Comparison of ENCODE assay signal across 20 cellular contexts in the genomic region with DNA sequence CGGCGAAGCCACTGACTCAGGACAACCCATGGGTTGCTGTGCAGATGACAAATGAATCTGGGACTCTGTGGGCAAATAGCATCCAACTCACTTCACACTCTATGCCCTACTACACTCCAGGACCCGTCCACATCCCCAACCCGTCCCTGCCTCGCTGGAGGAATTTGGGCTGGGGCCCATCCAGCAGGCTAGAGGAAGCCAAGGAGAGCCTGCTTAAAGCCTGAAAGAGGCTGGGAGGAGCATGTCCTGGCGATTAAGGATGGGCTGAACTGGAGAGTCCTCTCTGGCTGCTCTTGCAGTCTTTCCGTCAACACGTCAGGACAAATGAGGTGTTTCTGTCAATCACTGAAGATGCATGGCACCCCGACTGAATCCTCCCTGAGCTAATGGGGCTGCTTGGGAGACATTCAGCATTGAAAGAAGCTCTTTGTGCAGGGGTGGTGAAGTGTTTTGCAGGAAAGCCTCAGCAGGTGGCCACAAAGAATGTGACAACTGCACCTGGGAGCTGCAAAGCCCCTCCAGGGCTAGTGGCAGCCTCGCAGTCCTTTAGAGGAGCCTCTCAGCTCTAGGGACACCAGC.
A peak's percentile ranks its signal among the peaks of the same experiment; 100 is the strongest.
DNase-seq lines count a peak whose midpoint lies in the region; ATAC-seq and TF ChIP-seq lines count a peak whose summit lies in the region.
"Had no signal": no experiment of that assay in that cellular context is flagged by ENCODE, and none has a peak within 500 bp of the region (broad histone marks: within the 10 kb centered on the region; RNA-seq: fewer than 3 reads in every experiment).

No MANE protein-coding gene starts in this region.

- H3K36me3 ChIP-seq in GM23338 (ENCODE audit: insufficient read depth) (no peaks in the 10 kb centered on the region), HUES48 (ENCODE audit: control insufficient read depth, insufficient read depth, low read length) (no peaks in the 10 kb centered on the region), esophagus muscularis mucosa (peaks cover 0 to 3% (median 0%) of the 10 kb centered on the region in 4 donors), mesendoderm (ENCODE audit: control insufficient read depth, insufficient read depth, low read length) (no peaks in the 10 kb centered on the region)
- H3K36me3 ChIP-seq: BLaER1 had no signal

- H4K8ac ChIP-seq in mesendoderm (ENCODE audit: low read depth, low read length): no peak overlapping the region

- H3K4me1 Mint-ChIP-seq in GM23338: peaks cover 23% of the 10 kb centered on the region
- H3K4me1 Mint-ChIP-seq: CD4-positive, CD25-positive, alpha-beta regulatory T cell had no signal

- H2AK5ac ChIP-seq in mesendoderm (ENCODE audit: low read length): no peak overlapping the region

- no peaks in the 10 kb centered on the region for H3K9me3 Mint-ChIP-seq in GM23338
- H3K9me3 Mint-ChIP-seq: CD4-positive, CD25-positive, alpha-beta regulatory T cell had no signal

- 70% methylated on average over 10 of the region's 10 CpGs for WGBS in esophagus muscularis mucosa
- WGBS in mesendoderm (ENCODE audit: extremely low coverage, insufficient coverage, low lambda C conversion rate): no CpG with 5 or more reads among the region's 10 CpGs

- H4K5ac ChIP-seq in mesendoderm (ENCODE audit: low read length): no peak overlapping the region

- H3K9ac ChIP-seq in HUES48 (ENCODE audit: low read depth, low read length) (no peak overlapping the region), mesendoderm (ENCODE audit: low read length) (no peak overlapping the region)
- H3K9ac ChIP-seq: BLaER1, SK-N-SH had no signal

- no peak overlapping the region for H3K23ac ChIP-seq in mesendoderm (ENCODE audit: low read length)

- H3K9me3 ChIP-seq in HUES48 (ENCODE audit: control insufficient read depth, insufficient read depth, low read length): no peaks in the 10 kb centered on the region
- no peaks in the 10 kb centered on the region for H3K9me3 ChIP-seq in esophagus muscularis mucosa
- H3K9me3 ChIP-seq: BLaER1, SK-N-SH had no signal

- H2BK15ac ChIP-seq in mesendoderm (replicated peaks; ENCODE audit: low read depth): no peak overlapping the region

- no peak overlapping the region for H3K18ac ChIP-seq in mesendoderm (ENCODE audit: low read length)

- H3K4me1 ChIP-seq in GM23338 (ENCODE audit: insufficient read depth) (peaks cover 8% of the 10 kb centered on the region; the same call in 1 of the 2 replicates), HUES48 (ENCODE audit: control insufficient read depth, insufficient read depth, low read length) (peaks cover 7% of the 10 kb centered on the region; the same call in 1 of the 2 replicates), esophagus muscularis mucosa (no peaks in the 10 kb centered on the region), mesendoderm (ENCODE audit: control insufficient read depth, low read depth, low read length) (peaks cover 7% of the 10 kb centered on the region)

- peak; percentile 39 for DNase-seq in GM23338 (ENCODE audit: low spot score)
- DNase-seq in esophagus muscularis mucosa (ENCODE audit: extremely low spot score): peak; percentile 88
- peak; percentile 64 for DNase-seq in mesendoderm
- DNase-seq in T-helper 9 cell: no peak
- no peak for DNase-seq in NOMO-1 treated with dmso at 0.1 percent for 144 hours (lab: John Stamatoyannopoulos, UW; ENCODE audit: unreplicated experiment)
- DNase-seq in NOMO-1 (lab: John Stamatoyannopoulos, UW; ENCODE audit: unreplicated experiment in 2 of 2): no peak
- DNase-seq in retina: no peak
- DNase-seq: CD4-positive, CD25-positive, alpha-beta regulatory T cell; HCEC 1CT; NCI-H1092 treated with DMSO at 0.1 percent for 48 hours; NCI-H1436; NCI-H187; NCI-H2081 treated with DMSO at 0.1 percent for 48 hours; NCI-H510A; SK-N-SH; SW 1271 had no signal

- intact Hi-C loops in esophagus muscularis mucosa (cut with DNase I): no loop called here

- no peak overlapping the region for H2BK5ac ChIP-seq in mesendoderm (ENCODE audit: low read length)

- H3K79me1 ChIP-seq in mesendoderm (ENCODE audit: low read length): no peaks in the 10 kb centered on the region

- peaks cover 5% of the 10 kb centered on the region for H3K27me3 Mint-ChIP-seq in GM23338 (ENCODE audit: insufficient read depth, low read depth, poor library complexity)

- no peak overlapping the region for H3K56ac ChIP-seq in mesendoderm (ENCODE audit: low read length)

- H2BK120ac ChIP-seq in mesendoderm (ENCODE audit: low read depth, low read length): no peak overlapping the region

- H3K4me2 ChIP-seq in GM23338 (no peak overlapping the region), mesendoderm (ENCODE audit: low read length) (no peak overlapping the region)
- H3K4me2 ChIP-seq: BLaER1, SK-N-SH had no signal

- no peak overlapping the region for H2AFZ ChIP-seq in GM23338

- H3K79me2 ChIP-seq in GM23338 (replicated peaks; ENCODE audit: insufficient read depth) (no peaks in the 10 kb centered on the region), mesendoderm (ENCODE audit: control insufficient read depth, insufficient read depth, low read length) (no peaks in the 10 kb centered on the region)

- TF ChIP-seq POLR2A in esophagus muscularis mucosa (IDR thresholded peaks at IDR 0.05; ENCODE audit: low read depth): no peak

- peak; percentile 78 for ATAC-seq in GM23338
- ATAC-seq: PC-3 had no signal

- no peaks in the 10 kb centered on the region; the same call in 1 of the 2 replicates for H4K20me1 ChIP-seq in GM23338 (replicated peaks; ENCODE audit: insufficient read depth)
- H4K20me1 ChIP-seq: BLaER1 had no signal

- no peak for TF ChIP-seq CTCF in GM23338 (conservative IDR thresholded peaks at IDR 0.05; ENCODE audit: low read depth in 2 of 2)
- TF ChIP-seq CTCF in esophagus muscularis mucosa (IDR thresholded peaks at IDR 0.05): no peak

- H3K9me2 ChIP-seq in GM23338 (ENCODE audit: insufficient read depth): 0 out of 2 replicates have a peak, but pooled peaks cover 1% of the 10 kb centered on the region
- H3K9me2 ChIP-seq: SK-N-SH had no signal

- no peaks in the 10 kb centered on the region for H3K36me3 Mint-ChIP-seq in GM23338 (ENCODE audit: low read depth)
- H3K36me3 Mint-ChIP-seq: CD4-positive, CD25-positive, alpha-beta regulatory T cell had no signal

- H3K4me3 ChIP-seq in GM23338 (no peak overlapping the region), HUES48 (ENCODE audit: low read depth, low read length) (no peak overlapping the region), esophagus muscularis mucosa (no peak overlapping the region), mesendoderm (ENCODE audit: low read length) (no peak overlapping the region)
- H3K4me3 ChIP-seq: BLaER1 had no signal

- no peaks in the 10 kb centered on the region for H3F3A ChIP-seq in GM23338 (replicated peaks; ENCODE audit: low read depth)

- H3K4me3 Mint-ChIP-seq in GM23338: no peak overlapping the region

- no peak for TF ChIP-seq EP300 in esophagus muscularis mucosa (IDR thresholded peaks at IDR 0.05)

- no peak overlapping the region for H3K27ac Mint-ChIP-seq in GM23338
- H3K27ac Mint-ChIP-seq: CD4-positive, CD25-positive, alpha-beta regulatory T cell had no signal

- H3K27me3 ChIP-seq in GM23338 (ENCODE audit: insufficient read depth) (no peaks in the 10 kb centered on the region), HUES48 (ENCODE audit: control insufficient read depth, insufficient read depth, low read length) (no peaks in the 10 kb centered on the region), esophagus muscularis mucosa (peaks cover 0 to 22% (median 0%) of the 10 kb centered on the region in 4 donors), mesendoderm (ENCODE audit: insufficient read depth, low read length, poor library complexity) (no peaks in the 10 kb centered on the region)
- H3K27me3 ChIP-seq: BLaER1 had no signal

- H3K27ac ChIP-seq in GM23338 (ENCODE audit: low read depth) (no peak overlapping the region), HUES48 (ENCODE audit: low read depth, low read length) (peak overlapping the region; percentile 25), esophagus muscularis mucosa (replicated peaks in 1 of 4) (no peak overlapping the region), mesendoderm (ENCODE audit: low read depth, low read length) (no peak overlapping the region)
- H3K27ac ChIP-seq: BLaER1, HL-60 had no signal

- no peak overlapping the region for H3K4ac ChIP-seq in mesendoderm (ENCODE audit: low read depth, low read length)

TF ChIP-seq in GM23338, 12 proteins besides CTCF, POLR2A, EP300 and RAD21:
- TF ChIP-seq ZNF331 (CRISPR knock-in tag; IDR thresholded peaks at IDR 0.05; ENCODE audit: low read depth) (no peak), ZNF114 (CRISPR knock-in tag; IDR thresholded peaks at IDR 0.05) (no peak), EZH2phosphoT487 (IDR thresholded peaks at IDR 0.05; ENCODE audit: unreplicated experiment) (no peak)
- TF ChIP-seq, protein P1, sequence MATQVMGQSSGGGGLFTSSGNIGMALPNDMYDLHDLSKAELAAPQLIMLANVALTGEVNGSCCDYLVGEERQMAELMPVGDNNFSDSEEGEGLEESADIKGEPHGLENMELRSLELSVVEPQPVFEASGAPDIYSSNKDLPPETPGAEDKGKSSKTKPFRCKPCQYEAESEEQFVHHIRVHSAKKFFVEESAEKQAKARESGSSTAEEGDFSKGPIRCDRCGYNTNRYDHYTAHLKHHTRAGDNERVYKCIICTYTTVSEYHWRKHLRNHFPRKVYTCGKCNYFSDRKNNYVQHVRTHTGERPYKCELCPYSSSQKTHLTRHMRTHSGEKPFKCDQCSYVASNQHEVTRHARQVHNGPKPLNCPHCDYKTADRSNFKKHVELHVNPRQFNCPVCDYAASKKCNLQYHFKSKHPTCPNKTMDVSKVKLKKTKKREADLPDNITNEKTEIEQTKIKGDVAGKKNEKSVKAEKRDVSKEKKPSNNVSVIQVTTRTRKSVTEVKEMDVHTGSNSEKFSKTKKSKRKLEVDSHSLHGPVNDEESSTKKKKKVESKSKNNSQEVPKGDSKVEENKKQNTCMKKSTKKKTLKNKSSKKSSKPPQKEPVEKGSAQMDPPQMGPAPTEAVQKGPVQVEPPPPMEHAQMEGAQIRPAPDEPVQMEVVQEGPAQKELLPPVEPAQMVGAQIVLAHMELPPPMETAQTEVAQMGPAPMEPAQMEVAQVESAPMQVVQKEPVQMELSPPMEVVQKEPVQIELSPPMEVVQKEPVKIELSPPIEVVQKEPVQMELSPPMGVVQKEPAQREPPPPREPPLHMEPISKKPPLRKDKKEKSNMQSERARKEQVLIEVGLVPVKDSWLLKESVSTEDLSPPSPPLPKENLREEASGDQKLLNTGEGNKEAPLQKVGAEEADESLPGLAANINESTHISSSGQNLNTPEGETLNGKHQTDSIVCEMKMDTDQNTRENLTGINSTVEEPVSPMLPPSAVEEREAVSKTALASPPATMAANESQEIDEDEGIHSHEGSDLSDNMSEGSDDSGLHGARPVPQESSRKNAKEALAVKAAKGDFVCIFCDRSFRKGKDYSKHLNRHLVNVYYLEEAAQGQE (IDR thresholded peaks at IDR 0.05; ENCODE audit: unreplicated experiment): no peak

Comparison
In these comparisons a context has a peak if more than half of its experiments do, and no peak if none do; other contexts are left out.
1. DNase-seq: peak in GM23338 (single experiment), esophagus muscularis mucosa (single experiment) and mesendoderm (single experiment); none in T-helper 9 cell (single experiment), NOMO-1 treated with dmso at 0.1 percent for 144 hours (single experiment), NOMO-1 (0 of 2) and retina (single experiment).